In genomic region chr2:58853420-58853819, GRCh38 we compare ENCODE assay signal across 22 cellular contexts.
"Had no signal": no experiment of that assay in that cellular context is flagged by ENCODE, and none has a peak within 500 bp of the region (broad histone marks: within the 10 kb centered on the region; RNA-seq: fewer than 3 reads in every experiment).

No MANE protein-coding gene starts in this region.

- H3K27ac Mint-ChIP-seq: activated B cell treated with CpG ODN at 0.5 μM for 24 hours; activated CD4-positive, alpha-beta memory T cell treated with anti-CD3 and anti-CD28 coated beads for 36 hours; activated CD8-positive, alpha-beta memory T cell treated with anti-CD3 and anti-CD28 coated beads, Interleukin-2, amount 10 ng/mL, durations not matched to agents 7 days and 5 days; activated naive CD8-positive, alpha-beta T cell treated with anti-CD3 and anti-CD28 coated beads, Interleukin-2, amount 10 ng/mL, durations not matched to agents 7 days and 5 days; immature natural killer cell; T-helper 2 cell treated with Interferon-gamma antibody and Interleukin-4, amounts not matched to agents 5 μg/mL and 100 μg/mL, for 36 hours had no signal

- H3K9me3 ChIP-seq: colonic mucosa, gastrocnemius medialis, prostate gland, tibial artery had no signal

- H3K36me3 ChIP-seq: brain microvascular endothelial cell, colonic mucosa, gastrocnemius medialis, left ventricle myocardium inferior, prostate gland, right atrium auricular region, tibial artery had no signal

- H3K27me3 Mint-ChIP-seq: activated B cell treated with CpG ODN at 0.5 μM for 24 hours; activated CD4-positive, alpha-beta memory T cell treated with anti-CD3 and anti-CD28 coated beads for 36 hours; activated CD8-positive, alpha-beta memory T cell treated with anti-CD3 and anti-CD28 coated beads, Interleukin-2, amount 10 ng/mL, durations not matched to agents 7 days and 5 days; activated naive CD8-positive, alpha-beta T cell treated with anti-CD3 and anti-CD28 coated beads, Interleukin-2, amount 10 ng/mL, durations not matched to agents 7 days and 5 days had no signal

- DNase-seq: activated B cell treated with CpG ODN at 0.5 μM for 24 hours; activated CD4-positive, alpha-beta memory T cell treated with anti-CD3 and anti-CD28 coated beads for 36 hours; activated CD4-positive, alpha-beta T cell treated with anti-CD3 and anti-CD28 coated beads for 4 hours; activated CD8-positive, alpha-beta memory T cell treated with anti-CD3 and anti-CD28 coated beads, Interleukin-2, amount 10 ng/mL, durations not matched to agents 7 days and 5 days; activated naive CD4-positive, alpha-beta T cell treated with Interleukin-2 at 50 U/mL for 16 hours; activated naive CD8-positive, alpha-beta T cell treated with anti-CD3 and anti-CD28 coated beads, Interleukin-2, amount 10 ng/mL, durations not matched to agents 7 days and 5 days; brain microvascular endothelial cell; central memory CD4-positive, alpha-beta T cell; colonic mucosa; gastrocnemius medialis; head of caudate nucleus; immature natural killer cell; kidney glomerular epithelial cell; left ventricle myocardium inferior; mammary epithelial cell; stimulated activated CD4-positive, alpha-beta T cell treated with anti-CD3 and anti-CD28 coated beads, Interleukin-2, amount 100 ng/mL, for 24 hours; stimulated activated naive CD4-positive, alpha-beta T cell treated with Interleukin-2 at 50 U/mL for 16 hours; substantia nigra; tibial artery had no signal

- H3K4me3 ChIP-seq: colonic mucosa, gastrocnemius medialis, left ventricle myocardium inferior, prostate gland, right atrium auricular region, tibial artery had no signal

- H3K4me1 ChIP-seq: colonic mucosa, gastrocnemius medialis, left ventricle myocardium inferior, prostate gland, right atrium auricular region, tibial artery had no signal

- H3K4me1 Mint-ChIP-seq: activated B cell treated with CpG ODN at 0.5 μM for 24 hours; activated CD8-positive, alpha-beta memory T cell treated with anti-CD3 and anti-CD28 coated beads, Interleukin-2, amount 10 ng/mL, durations not matched to agents 7 days and 5 days; activated naive CD8-positive, alpha-beta T cell treated with anti-CD3 and anti-CD28 coated beads, Interleukin-2, amount 10 ng/mL, durations not matched to agents 7 days and 5 days; immature natural killer cell had no signal

- H3K27me3 ChIP-seq: brain microvascular endothelial cell, colonic mucosa, gastrocnemius medialis, right atrium auricular region, tibial artery had no signal

- H3K9me3 Mint-ChIP-seq: activated B cell treated with CpG ODN at 0.5 μM for 24 hours; activated naive CD8-positive, alpha-beta T cell treated with anti-CD3 and anti-CD28 coated beads, Interleukin-2, amount 10 ng/mL, durations not matched to agents 7 days and 5 days had no signal

- H3K4me3 Mint-ChIP-seq: activated B cell treated with CpG ODN at 0.5 μM for 24 hours; activated CD4-positive, alpha-beta memory T cell treated with anti-CD3 and anti-CD28 coated beads for 36 hours; activated CD8-positive, alpha-beta memory T cell treated with anti-CD3 and anti-CD28 coated beads, Interleukin-2, amount 10 ng/mL, durations not matched to agents 7 days and 5 days; activated naive CD8-positive, alpha-beta T cell treated with anti-CD3 and anti-CD28 coated beads, Interleukin-2, amount 10 ng/mL, durations not matched to agents 7 days and 5 days; immature natural killer cell; T-helper 2 cell treated with Interferon-gamma antibody and Interleukin-4, amounts not matched to agents 5 μg/mL and 100 μg/mL, for 36 hours had no signal

- H3K36me3 Mint-ChIP-seq: activated CD4-positive, alpha-beta memory T cell treated with anti-CD3 and anti-CD28 coated beads for 36 hours; activated CD8-positive, alpha-beta memory T cell treated with anti-CD3 and anti-CD28 coated beads, Interleukin-2, amount 10 ng/mL, durations not matched to agents 7 days and 5 days; activated naive CD8-positive, alpha-beta T cell treated with anti-CD3 and anti-CD28 coated beads, Interleukin-2, amount 10 ng/mL, durations not matched to agents 7 days and 5 days; immature natural killer cell had no signal
